Comparison of ENCODE assay signal across 17 cellular contexts in genomic region chrX:97074400-97074799, GRCh38.
A peak's percentile ranks its signal among the peaks of the same experiment; 100 is the strongest.
DNase-seq lines count a peak whose midpoint lies in the region; ATAC-seq and TF ChIP-seq lines count a peak whose summit lies in the region.
"Had no signal": no experiment of that assay in that cellular context is flagged by ENCODE, and none has a peak within 500 bp of the region (broad histone marks: within the 10 kb centered on the region; RNA-seq: fewer than 3 reads in every experiment).

No MANE protein-coding gene starts in this region.

- no peaks in the 10 kb centered on the region for H3K4me1 ChIP-seq in adipocyte (ENCODE audit: control insufficient read depth, insufficient read depth, low read length)
- H3K4me1 ChIP-seq: Peyer's patch had no signal

- no peaks in the 10 kb centered on the region for H3K27me3 Mint-ChIP-seq in activated naive CD8-positive, alpha-beta T cell treated with anti-CD3 and anti-CD28 coated beads, Interleukin-2, amount 50 U/mL, for 24 hours
- H3K27me3 Mint-ChIP-seq: T-cell had no signal

- H3K9me3 Mint-ChIP-seq in activated naive CD8-positive, alpha-beta T cell treated with anti-CD3 and anti-CD28 coated beads, Interleukin-2, amount 50 U/mL, for 24 hours: no peaks in the 10 kb centered on the region
- H3K9me3 Mint-ChIP-seq: CD14-positive monocyte, GM23338, T-cell had no signal

- H3K9ac ChIP-seq in adipocyte (ENCODE audit: low read length): no peak overlapping the region

- DNase-seq in GM03348 (ENCODE audit: low spot score): peak; percentile 16
- peak; percentile 65 for DNase-seq in adipocyte (ENCODE audit: low read depth)
- peak; percentile 48 for DNase-seq in fibroblast of gingiva (ENCODE audit: low read depth)
- peak; percentile 27 for DNase-seq in stromal cell of bone marrow (ENCODE audit: low read depth)
- no peak for DNase-seq in activated naive CD8-positive, alpha-beta T cell treated with anti-CD3 and anti-CD28 coated beads, Interleukin-2, amount 50 U/mL, for 24 hours
- no peak for DNase-seq in GM20000 (ENCODE audit: low spot score)
- no peak for DNase-seq in NCI-H128 (lab: John Stamatoyannopoulos, UW; ENCODE audit: unreplicated experiment)
- DNase-seq: DMS 273 treated with DMSO at 0.1 percent for 48 hours, NCI-H1092, NCI-H510A treated with DMSO at 0.1 percent for 48 hours, Peyer's patch, T-cell had no signal

- ATAC-seq in activated naive CD8-positive, alpha-beta T cell treated with anti-CD3 and anti-CD28 coated beads, Interleukin-2, amount 50 U/mL, for 24 hours: no peak
- no peak for ATAC-seq in GM18502 (IDR thresholded peaks at IDR 0.05; ENCODE audit: poor library complexity, unreplicated experiment)
- ATAC-seq: GM23338, HepG2, Right ventricle myocardium inferior, T-cell had no signal

- H3K27me3 ChIP-seq in adipocyte (replicated peaks; ENCODE audit: control insufficient read depth, insufficient read depth, low read length): peaks cover 3% of the 10 kb centered on the region
- H3K27me3 ChIP-seq: Peyer's patch had no signal

- H3K4me3 ChIP-seq in adipocyte (ENCODE audit: low read length): no peak overlapping the region
- H3K4me3 ChIP-seq: GM23338, Peyer's patch had no signal

- H3K36me3 Mint-ChIP-seq in activated naive CD8-positive, alpha-beta T cell treated with anti-CD3 and anti-CD28 coated beads, Interleukin-2, amount 50 U/mL, for 24 hours (ENCODE audit: low read depth): no peaks in the 10 kb centered on the region

- no peak overlapping the region for H3K4me3 Mint-ChIP-seq in activated naive CD8-positive, alpha-beta T cell treated with anti-CD3 and anti-CD28 coated beads, Interleukin-2, amount 50 U/mL, for 24 hours
- H3K4me3 Mint-ChIP-seq: CD14-positive monocyte, GM23338, T-cell had no signal

- H3K9me3 ChIP-seq in adipocyte (ENCODE audit: control insufficient read depth, low read length): no peaks in the 10 kb centered on the region
- H3K9me3 ChIP-seq: Peyer's patch had no signal

- no peak for TF ChIP-seq CTCF in GM20000 (IDR thresholded peaks at IDR 0.05; ENCODE audit: extremely low read depth, missing control alignments)

- no peak overlapping the region for H3K27ac Mint-ChIP-seq in activated naive CD8-positive, alpha-beta T cell treated with anti-CD3 and anti-CD28 coated beads, Interleukin-2, amount 50 U/mL, for 24 hours
- H3K27ac Mint-ChIP-seq: CD14-positive monocyte, GM23338, T-cell had no signal

- no peaks in the 10 kb centered on the region for H3K4me1 Mint-ChIP-seq in activated naive CD8-positive, alpha-beta T cell treated with anti-CD3 and anti-CD28 coated beads, Interleukin-2, amount 50 U/mL, for 24 hours
- H3K4me1 Mint-ChIP-seq: CD14-positive monocyte, GM23338, T-cell had no signal

- no peaks in the 10 kb centered on the region for H3K36me3 ChIP-seq in adipocyte (ENCODE audit: control insufficient read depth, insufficient read depth, low read length, severe bottlenecking)
- H3K36me3 ChIP-seq: Peyer's patch had no signal

Comparison
In these comparisons a context has a peak if more than half of its experiments do, and no peak if none do; other contexts are left out.
1. DNase-seq: peak in GM03348 (single experiment), adipocyte (single experiment), fibroblast of gingiva (single experiment) and stromal cell of bone marrow (single experiment); none in activated naive CD8-positive, alpha-beta T cell treated with anti-CD3 and anti-CD28 coated beads, Interleukin-2, amount 50 U/mL, for 24 hours (single experiment), GM20000 (single experiment) and NCI-H128 (single experiment).